1 cellular context compared by ENCODE assay signal in the genomic region with DNA sequence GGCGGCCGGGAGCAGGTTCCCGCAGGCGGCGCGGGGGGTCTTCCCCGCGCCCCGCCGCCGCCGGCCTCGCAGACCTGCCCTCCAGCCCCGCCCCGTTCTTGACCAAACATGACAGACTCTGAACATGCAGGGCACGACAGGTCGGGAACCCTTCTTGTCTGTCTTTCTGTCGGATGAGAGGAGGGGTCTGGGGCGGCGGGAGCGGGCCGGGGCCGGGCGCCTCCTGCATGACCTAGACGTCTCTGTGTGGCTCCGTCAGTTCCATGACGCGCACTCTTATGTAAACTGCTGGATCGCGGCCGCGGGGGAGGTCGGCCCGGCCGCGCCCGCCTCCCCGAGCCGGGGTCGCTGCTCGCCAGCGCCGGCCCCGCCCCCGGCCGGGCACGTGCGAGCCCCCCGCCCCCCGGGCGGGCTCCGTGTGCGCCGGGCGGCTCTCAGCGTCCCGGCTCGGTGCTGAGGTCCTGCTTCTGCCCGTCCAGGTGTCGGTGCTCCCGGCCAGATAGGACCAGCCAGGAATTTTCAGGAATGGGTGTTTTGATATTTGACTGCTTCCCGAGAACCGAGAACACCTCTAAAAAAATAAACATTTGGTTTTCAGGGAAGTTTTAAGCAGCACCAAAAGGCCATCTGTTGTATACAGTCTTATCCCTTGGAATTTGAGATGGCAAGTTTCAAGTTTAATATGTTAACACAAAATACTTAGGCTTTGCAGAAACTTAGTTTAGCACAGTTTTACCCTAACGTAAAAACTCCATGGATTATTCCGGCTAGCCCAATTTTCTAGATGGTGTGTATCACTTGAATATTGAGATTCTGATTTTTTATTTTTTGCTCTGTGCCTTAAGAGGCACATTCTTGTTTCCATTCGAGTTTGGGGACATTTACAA.
TF ChIP-seq lines count a peak whose summit lies in the region.

No MANE protein-coding gene starts in this region.

TF ChIP-seq in HepG2, 621 proteins besides CTCF, POLR2A, EP300 and RAD21 (continued from another document and continues in another):
- TF ChIP-seq, protein P1, sequence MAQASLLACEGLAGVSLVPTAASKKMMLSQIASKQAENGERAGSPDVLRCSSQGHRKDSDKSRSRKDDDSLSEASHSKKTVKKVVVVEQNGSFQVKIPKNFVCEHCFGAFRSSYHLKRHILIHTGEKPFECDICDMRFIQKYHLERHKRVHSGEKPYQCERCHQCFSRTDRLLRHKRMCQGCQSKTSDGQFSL (CRISPR knock-in tag; IDR thresholded peaks at IDR 0.05) = no peak
- TF ChIP-seq ZNF563 (CRISPR knock-in tag; IDR thresholded peaks at IDR 0.05) (peak; percentile 62; the same call in 1 of the 2 replicates), ZNF556 (CRISPR knock-in tag; IDR thresholded peaks at IDR 0.05; ENCODE audit: borderline replicate concordance) (no peak), ZMYM4 (CRISPR knock-in tag; IDR thresholded peaks at IDR 0.05) (no peak), NCOA2 (CRISPR knock-in tag; IDR thresholded peaks at IDR 0.05) (peak; percentile 23; the same call in 1 of the 2 replicates), ZNF335 (CRISPR knock-in tag; IDR thresholded peaks at IDR 0.05) (no peak), ZHX1 (CRISPR knock-in tag; IDR thresholded peaks at IDR 0.05; ENCODE audit: low read depth) (no peak), KDM1A (CRISPR knock-in tag; IDR thresholded peaks at IDR 0.05) (no peak), CENPX (CRISPR knock-in tag; IDR thresholded peaks at IDR 0.05) (no peak), U2AF2 (IDR thresholded peaks at IDR 0.05; ENCODE audit: low read depth, low read length) (no peak), KLF11 (CRISPR knock-in tag; IDR thresholded peaks at IDR 0.05) (no peak), ZBTB37 (CRISPR knock-in tag; IDR thresholded peaks at IDR 0.05) (no peak), TRAFD1 (CRISPR knock-in tag; IDR thresholded peaks at IDR 0.05; ENCODE audit: borderline replicate concordance) (no peak), ZFP1 (CRISPR knock-in tag; IDR thresholded peaks at IDR 0.05) (no peak), IKZF1 (IDR thresholded peaks at IDR 0.05) (no peak), HMG20B (CRISPR knock-in tag; conservative IDR thresholded peaks at IDR 0.05) (no peak), ZNF274 (CRISPR knock-in tag; IDR thresholded peaks at IDR 0.05) (no peak; the same call in 1 of the 2 replicates), GABPA (IDR thresholded peaks at IDR 0.05; ENCODE audit: low read depth, low read length) (no peak), GABPA (CRISPR knock-in tag; IDR thresholded peaks at IDR 0.05; ENCODE audit: low read depth) (no peak; the same call in 1 of the 2 replicates), XRCC5 (optimal IDR thresholded peaks at IDR 0.05; ENCODE audit: low read length) (no peak), ZNF30 (CRISPR knock-in tag; IDR thresholded peaks at IDR 0.05) (no peak), ZNF501 (CRISPR knock-in tag; IDR thresholded peaks at IDR 0.05) (no peak), ZNF691 (CRISPR knock-in tag; IDR thresholded peaks at IDR 0.05; ENCODE audit: borderline replicate concordance, low read depth) (no peak), ZXDC (CRISPR knock-in tag; IDR thresholded peaks at IDR 0.05) (no peak), ZFP82 (CRISPR knock-in tag; IDR thresholded peaks at IDR 0.05; ENCODE audit: borderline replicate concordance) (peak; percentile 29; the same call in 1 of the 2 replicates), ZNF629 (CRISPR knock-in tag; conservative IDR thresholded peaks at IDR 0.05) (no peak), HNRNPUL1 (IDR thresholded peaks at IDR 0.05; ENCODE audit: low read depth, low read length) (no peak), GMEB2 (CRISPR knock-in tag; IDR thresholded peaks at IDR 0.05; ENCODE audit: low read depth) (no peak), SP140L (CRISPR knock-in tag; IDR thresholded peaks at IDR 0.05; ENCODE audit: borderline replicate concordance) (0 out of 2 replicates have a peak, but pooled peaks have one; percentile 0), YEATS2 (CRISPR knock-in tag; IDR thresholded peaks at IDR 0.05; ENCODE audit: borderline replicate concordance) (no peak), PATZ1 (CRISPR knock-in tag; IDR thresholded peaks at IDR 0.05) (peak; percentile 79)
- TF ChIP-seq, protein P2, sequence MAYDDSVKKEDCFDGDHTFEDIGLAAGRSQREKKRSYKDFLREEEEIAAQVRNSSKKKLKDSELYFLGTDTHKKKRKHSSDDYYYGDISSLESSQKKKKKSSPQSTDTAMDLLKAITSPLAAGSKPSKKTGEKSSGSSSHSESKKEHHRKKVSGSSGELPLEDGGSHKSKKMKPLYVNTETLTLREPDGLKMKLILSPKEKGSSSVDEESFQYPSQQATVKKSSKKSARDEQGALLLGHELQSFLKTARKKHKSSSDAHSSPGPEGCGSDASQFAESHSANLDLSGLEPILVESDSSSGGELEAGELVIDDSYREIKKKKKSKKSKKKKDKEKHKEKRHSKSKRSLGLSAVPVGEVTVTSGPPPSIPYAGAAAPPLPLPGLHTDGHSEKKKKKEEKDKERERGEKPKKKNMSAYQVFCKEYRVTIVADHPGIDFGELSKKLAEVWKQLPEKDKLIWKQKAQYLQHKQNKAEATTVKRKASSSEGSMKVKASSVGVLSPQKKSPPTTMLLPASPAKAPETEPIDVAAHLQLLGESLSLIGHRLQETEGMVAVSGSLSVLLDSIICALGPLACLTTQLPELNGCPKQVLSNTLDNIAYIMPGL (CRISPR knock-in tag; IDR thresholded peaks at IDR 0.05; ENCODE audit: borderline replicate concordance in 1 of 2, low read depth in 1 of 2) = no peak
- TF ChIP-seq, protein P3, sequence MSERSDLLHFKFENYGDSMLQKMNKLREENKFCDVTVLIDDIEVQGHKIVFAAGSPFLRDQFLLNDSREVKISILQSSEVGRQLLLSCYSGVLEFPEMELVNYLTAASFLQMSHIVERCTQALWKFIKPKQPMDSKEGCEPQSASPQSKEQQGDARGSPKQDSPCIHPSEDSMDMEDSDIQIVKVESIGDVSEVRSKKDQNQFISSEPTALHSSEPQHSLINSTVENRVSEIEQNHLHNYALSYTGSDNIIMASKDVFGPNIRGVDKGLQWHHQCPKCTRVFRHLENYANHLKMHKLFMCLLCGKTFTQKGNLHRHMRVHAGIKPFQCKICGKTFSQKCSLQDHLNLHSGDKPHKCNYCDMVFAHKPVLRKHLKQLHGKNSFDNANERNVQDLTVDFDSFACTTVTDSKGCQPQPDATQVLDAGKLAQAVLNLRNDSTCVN (CRISPR knock-in tag; IDR thresholded peaks at IDR 0.05; ENCODE audit: borderline replicate concordance) = no peak
- TF ChIP-seq, protein P4, sequence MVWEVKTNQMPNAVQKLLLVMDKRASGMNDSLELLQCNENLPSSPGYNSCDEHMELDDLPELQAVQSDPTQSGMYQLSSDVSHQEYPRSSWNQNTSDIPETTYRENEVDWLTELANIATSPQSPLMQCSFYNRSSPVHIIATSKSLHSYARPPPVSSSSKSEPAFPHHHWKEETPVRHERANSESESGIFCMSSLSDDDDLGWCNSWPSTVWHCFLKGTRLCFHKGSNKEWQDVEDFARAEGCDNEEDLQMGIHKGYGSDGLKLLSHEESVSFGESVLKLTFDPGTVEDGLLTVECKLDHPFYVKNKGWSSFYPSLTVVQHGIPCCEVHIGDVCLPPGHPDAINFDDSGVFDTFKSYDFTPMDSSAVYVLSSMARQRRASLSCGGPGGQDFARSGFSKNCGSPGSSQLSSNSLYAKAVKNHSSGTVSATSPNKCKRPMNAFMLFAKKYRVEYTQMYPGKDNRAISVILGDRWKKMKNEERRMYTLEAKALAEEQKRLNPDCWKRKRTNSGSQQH (CRISPR knock-in tag; IDR thresholded peaks at IDR 0.05; ENCODE audit: low read depth) = peak; percentile 27; the same call in 1 of the 2 replicates
